ENCODE assay signal across 14 cellular contexts in genomic region chr16:74437-75318, GRCh38. TPM values are rescaled to one million over a fixed set of nuclear protein-coding genes. Genes with fewer than 3 reads are reported as not detected.
DNase-seq lines count a peak whose midpoint lies in the region; ATAC-seq, FAIRE-seq and TF ChIP-seq lines count a peak whose summit lies in the region.
"Had no signal": no experiment of that assay in that cellular context is flagged by ENCODE, and none has a peak within 500 bp of the region (broad histone marks: within the 10 kb centered on the region; RNA-seq: fewer than 3 reads in every experiment).

No MANE protein-coding gene starts in this region.

- POLR2A ChIA-PET in H1 (lab: Charles Lee; ENCODE audit: partially characterized antibody) = interaction anchor here (0.7 to 16.6 kb wide), 12 partner anchors 9 to 148 kb away, joined by 3 to 153 read pairs (median 4); partner anchors contain the start of genes POLR3K and SNRNP25

- peaks cover 5% of the 10 kb centered on the region for H3K36me3 ChIP-seq in left ventricle myocardium inferior
- H3K36me3 ChIP-seq in H1 (ENCODE audit: control insufficient read depth in 2 of 4, insufficient read depth in 4 of 4, low read length in 3 of 4) = no peaks in the 10 kb centered on the region
- no peaks in the 10 kb centered on the region for H3K36me3 ChIP-seq in ovary

- CTCF ChIA-PET in H1 (lab: Charles Lee; ENCODE audit: partially characterized antibody) = interaction anchor here (2.5 to 25.7 kb wide), 4 partner anchors 9 to 288 kb away, joined by 12 to 856 read pairs (median 434); partner anchors contain the start of genes MPG and RHBDF1

- H3K23ac ChIP-seq in H1 (ENCODE audit: insufficient read length) = no peak overlapping the region

- peak overlapping the region; percentile 72; the same call in 1 of the 2 replicates for H2BK20ac ChIP-seq in H1 (ENCODE audit: low read length)

- no peak overlapping the region for H3K4ac ChIP-seq in H1 (replicated peaks; ENCODE audit: insufficient read length, low read depth, low read length)

- no peak overlapping the region for H3K14ac ChIP-seq in H1 (ENCODE audit: insufficient read length)

- ATAC-seq in Right ventricle myocardium superior (ENCODE audit: poor library complexity) = no peak
- no peak for ATAC-seq in GM18498 (IDR thresholded peaks at IDR 0.05; ENCODE audit: unreplicated experiment)

- peaks cover 0 to 3% of the 10 kb centered on the region in 2 experiments for H4K20me1 ChIP-seq in H1 (replicated peaks in 1 of 2; ENCODE audit: control insufficient read depth in 1 of 2, insufficient read depth in 2 of 2, low read length in 2 of 2)

- H3K27ac ChIP-seq in left ventricle myocardium inferior (replicated peaks) = peak overlapping the region; percentile 96
- no peak overlapping the region for H3K27ac ChIP-seq in H1 (ENCODE audit: low read depth, low read length)
- peak overlapping the region; percentile 74 to 97 for H3K27ac ChIP-seq in ovary

- H2AK5ac ChIP-seq in H1 (ENCODE audit: low read depth, low read length) = no peak overlapping the region; the same call in 1 of the 2 replicates

- peaks cover 0 to 11% of the 10 kb centered on the region in 2 experiments; a peak in 1 of 4 replicates for H3K79me2 ChIP-seq in H1 (ENCODE audit: control insufficient read depth in 1 of 2, insufficient read depth in 2 of 2, low read length in 2 of 2)

- TF ChIP-seq CTCF in left ventricle myocardium inferior (IDR thresholded peaks at IDR 0.05; ENCODE audit: borderline replicate concordance) (no peak), H1 (IDR thresholded peaks at IDR 0.05; ENCODE audit: control extremely low read depth in 1 of 3, insufficient read depth in 1 of 3, low read depth in 1 of 3, low read length in 3 of 3) (no peak), ovary (IDR thresholded peaks at IDR 0.05) (no peak)

- FAIRE-seq in H1 (lab: Jason Lieb, UNC) = no peak
- FAIRE-seq: HTR-8/SVneo had no signal

- peak overlapping the region; percentile 82 for H2BK120ac ChIP-seq in H1 (replicated peaks; ENCODE audit: low read depth, low read length)

- no peak overlapping the region for H2AFZ ChIP-seq in H1 (ENCODE audit: low read length)

- H3K27me3 ChIP-seq in left ventricle myocardium inferior (ENCODE audit: low read depth) (no peaks in the 10 kb centered on the region), H1 (replicated peaks in 1 of 4; ENCODE audit: control insufficient read depth in 3 of 4, extremely low read depth in 1 of 4, insufficient read depth in 3 of 4, low read length in 3 of 4) (peaks cover 0 to 4% (median 3%) of the 10 kb centered on the region in 4 experiments; a peak in 3 of 7 replicates), ovary (no peaks in the 10 kb centered on the region)

- TF ChIP-seq POLR2A in H1 (IDR thresholded peaks at IDR 0.05; ENCODE audit: control extremely low read depth in 1 of 2, low read depth in 2 of 2, low read length in 2 of 2) (no peak), ovary (IDR thresholded peaks at IDR 0.05) (no peak)

- no peak for TF ChIP-seq EP300 in H1 (IDR thresholded peaks at IDR 0.05; ENCODE audit: borderline replicate concordance in 1 of 2, low read depth in 2 of 2, low read length in 2 of 2)
- no peak for TF ChIP-seq EP300 in ovary (IDR thresholded peaks at IDR 0.05)

- H2BK5ac ChIP-seq in H1 (ENCODE audit: low read depth, low read length) = peak overlapping the region; percentile 76; the same call in 1 of the 2 replicates

- DNase-seq in left ventricle myocardium inferior (no peak), Right ventricle myocardium superior (no peak), H1 (ENCODE audit: low read depth in 1 of 2, low spot score in 2 of 2) (no peak), ovary (no peak), NCI-H345 treated with DMSO at 0.1 percent for 48 hours (lab: John Stamatoyannopoulos, UW; ENCODE audit: unreplicated experiment) (no peak), SKM-1 (lab: John Stamatoyannopoulos, UW; ENCODE audit: unreplicated experiment) (no peak), medulla oblongata (ENCODE audit: extremely low spot score) (no peak)
- DNase-seq: activated CD4-positive, alpha-beta memory T cell treated with anti-CD3 and anti-CD28 coated beads for 36 hours; effector CD8-positive, alpha-beta T cell; GDM1; NCI-H1436 treated with DMSO at 0.1 percent for 48 hours; T-helper 2 cell had no signal

- H2BK12ac ChIP-seq in H1 (ENCODE audit: low read depth, low read length) = peak overlapping the region; percentile 100; the same call in 1 of the 2 replicates

- H3K4me1 ChIP-seq in left ventricle myocardium inferior (peaks cover 94% of the 10 kb centered on the region), H1 (replicated peaks in 1 of 4; ENCODE audit: control insufficient read depth in 3 of 4, insufficient read depth in 4 of 4, low read length in 3 of 4) (peaks cover 9 to 71% (median 50%) of the 10 kb centered on the region in 4 experiments), ovary (ENCODE audit: insufficient read depth) (peaks cover 45% of the 10 kb centered on the region)

- peaks cover 24% of the 10 kb centered on the region; the same call in 1 of the 2 replicates for H3K23me2 ChIP-seq in H1 (ENCODE audit: low read depth, low read length)

- peak overlapping the region; percentile 94 for H4K91ac ChIP-seq in H1 (replicated peaks; ENCODE audit: insufficient read length, low read length)

- peak overlapping the region; percentile 46; the same call in 1 of the 2 replicates for H2BK15ac ChIP-seq in H1 (ENCODE audit: low read length)

- peak overlapping the region; percentile 88 for H3K4me3 ChIP-seq in left ventricle myocardium inferior
- H3K4me3 ChIP-seq in H1 (ENCODE audit: extremely low read depth in 1 of 4, insufficient read depth in 2 of 4, low read depth in 3 of 4, low read length in 4 of 4) = no peak overlapping the region
- H3K4me3 ChIP-seq in ovary = no peak overlapping the region

- H3K9me3 ChIP-seq in left ventricle myocardium inferior (replicated peaks) (no peaks in the 10 kb centered on the region), H1 (ENCODE audit: insufficient read depth in 2 of 2, low read depth in 1 of 2, low read length in 1 of 2) (no peaks in the 10 kb centered on the region), ovary (no peaks in the 10 kb centered on the region)

- H3K4me2 ChIP-seq in H1 (ENCODE audit: insufficient read depth in 1 of 2, low read depth in 2 of 2, low read length in 2 of 2) = peak overlapping the region in 1 of 2 experiments; percentile 28; a peak in 2 of 4 replicates

- H3K18ac ChIP-seq in H1 (ENCODE audit: extremely low read depth, low read length) = peak overlapping the region; percentile 67

- no peak overlapping the region for H4K5ac ChIP-seq in H1 (ENCODE audit: insufficient read length, low read depth, low read length)

- peaks cover 3% of the 10 kb centered on the region; the same call in 1 of the 2 replicates for H3K79me1 ChIP-seq in H1 (ENCODE audit: low read depth, low read length)

- no peak overlapping the region for H3K9ac ChIP-seq in H1 (replicated peaks in 1 of 4; ENCODE audit: extremely low read depth in 1 of 4, low read depth in 3 of 4, low read length in 3 of 4)

- 76% methylated on average over 21 of the region's 22 CpGs; no CpG with 5 or more reads in 1 of the 2 experiments for WGBS in H1 (ENCODE audit: extremely low coverage in 1 of 2, insufficient coverage in 1 of 2, insufficient read length in 1 of 2, insufficient replicate concordance in 2 of 2, low coverage in 1 of 2, low lambda C conversion rate in 2 of 2, missing lambda C conversion rate in 1 of 2), 2 experiments
- 81 to 84% (median 82%) methylated on average over 22 of the region's 22 CpGs for WGBS in ovary, 3 donors

- TF ChIP-seq RAD21 in H1 (IDR thresholded peaks at IDR 0.05 in 1 of 2, conservative IDR thresholded peaks at IDR 0.05 in 1 of 2; ENCODE audit: low read depth in 2 of 2, low read length in 2 of 2) = 0 out of 4 replicates have a peak, but pooled peaks of 1 of the 2 experiments have one; percentile 9

- intact Hi-C loops in left ventricle myocardium inferior (cut with micrococcal nuclease) (no loop called here), Right ventricle myocardium superior (cut with DNase I) (no loop called here), ovary (cut with DNase I) (no loop called here)

- H4K8ac ChIP-seq in H1 (ENCODE audit: extremely low read depth, insufficient read depth, low read length) = peak overlapping the region; percentile 41

- H3K56ac ChIP-seq in H1 (replicated peaks; ENCODE audit: insufficient read length, low read depth, low read length) = no peak overlapping the region

RNA-seq across cellular contexts. Expression of gene RHBDF1, which starts 2.2 kb away (rescaled TPM):
- total RNA-seq in left ventricle myocardium inferior (24.4 TPM), Right ventricle myocardium superior (16.6 TPM), ovary (10 to 100 TPM; 22.6 to 76.0 (median 49.2) TPM)
- total RNA-seq in H1 (2021; fragmentation: NEBNext Ultra II Directional; extraction: Animal tissue kit (Norgen Biotek cat#: 25700)) = 32.5 and 37.4 TPM in 2 replicates
- polyA plus RNA-seq in H1 (2011; rRNA removed) (51.6 and 76.9 TPM in 2 replicates), ovary (10 to 100 TPM; 10.9 to 52.8 TPM)
- 45.9 TPM for polyA plus RNA-seq in H1 (2011; cell fraction: cytosol; rRNA removed)
- 462 TPM for polyA plus RNA-seq in H1 (2011; cell fraction: nucleus; rRNA removed)
- polyA plus RNA-seq in H1 (2012, experiment 1 of 2) = 29.1 to 43.2 TPM (median 40.3 TPM) in 4 replicates
- polyA plus RNA-seq in H1 (2012, experiment 2 of 2) = 31.7 TPM
- 41.3 TPM for polyA plus RNA-seq in H1 (2013, experiment 1 of 2)
- 37.4 TPM for polyA plus RNA-seq in H1 (2013, experiment 2 of 2)
- 21.8 and 30.8 TPM in 2 replicates for polyA minus RNA-seq in H1 (2011; rRNA and poly(A)+ RNA removed)
- 18.2 TPM for polyA minus RNA-seq in H1 (2011; cell fraction: cytosol; rRNA and poly(A)+ RNA removed)
- 49.7 TPM for polyA minus RNA-seq in H1 (2011; cell fraction: nucleus; rRNA and poly(A)+ RNA removed)

RNA-seq across cellular contexts. Expression of gene MPG, which starts 3.3 kb away (rescaled TPM):
- total RNA-seq in left ventricle myocardium inferior (44.5 TPM), Right ventricle myocardium superior (31.6 TPM), ovary (10 to 100 TPM; 42.5 to 90.9 (median 48.4) TPM)
- 35.8 and 37.6 TPM in 2 replicates for total RNA-seq in H1 (2021; fragmentation: NEBNext Ultra II Directional; extraction: Animal tissue kit (Norgen Biotek cat#: 25700))
- polyA plus RNA-seq in H1 (2011; rRNA removed) (83.7 and 107 TPM in 2 replicates), ovary (10 to 100 TPM in 1 of 2 donors, under 1 TPM in 1; 0.60 to 68.4 TPM)
- polyA plus RNA-seq in H1 (2011; cell fraction: cytosol; rRNA removed) = 62.4 TPM
- 62.1 TPM for polyA plus RNA-seq in H1 (2011; cell fraction: nucleus; rRNA removed)
- polyA plus RNA-seq in H1 (2012, experiment 1 of 2) = 28.1 to 43.9 TPM (median 40.6 TPM) in 4 replicates
- polyA plus RNA-seq in H1 (2012, experiment 2 of 2) = 59.4 TPM
- polyA plus RNA-seq in H1 (2013, experiment 1 of 2) = 57.3 TPM
- 56.6 TPM for polyA plus RNA-seq in H1 (2013, experiment 2 of 2)
- polyA minus RNA-seq in H1 (2011; rRNA and poly(A)+ RNA removed) = 7.2 and 9.8 TPM in 2 replicates
- polyA minus RNA-seq in H1 (2011; cell fraction: cytosol; rRNA and poly(A)+ RNA removed) = 31.9 TPM
- polyA minus RNA-seq in H1 (2011; cell fraction: nucleus; rRNA and poly(A)+ RNA removed) = 21.6 TPM

RNA-seq across cellular contexts. Expression of gene SNRNP25, which starts 21.1 kb away (rescaled TPM):
- total RNA-seq in left ventricle myocardium inferior (71.2 TPM), Right ventricle myocardium superior (79.9 TPM), ovary (10 to 100 TPM; 12.8 to 27.8 (median 23.7) TPM)
- total RNA-seq in H1 (2021; fragmentation: NEBNext Ultra II Directional; extraction: Animal tissue kit (Norgen Biotek cat#: 25700)) = 49.6 and 58.4 TPM in 2 replicates
- polyA plus RNA-seq in H1 (2011; rRNA removed) (45.2 and 53.0 TPM in 2 replicates), ovary (10 to 100 TPM; 26.9 to 35.7 TPM)
- 75.6 TPM for polyA plus RNA-seq in H1 (2011; cell fraction: cytosol; rRNA removed)
- polyA plus RNA-seq in H1 (2011; cell fraction: nucleus; rRNA removed) = 48.5 TPM
- 62.8 to 118 TPM (median 92.7 TPM) in 4 replicates for polyA plus RNA-seq in H1 (2012, experiment 1 of 2)
- polyA plus RNA-seq in H1 (2012, experiment 2 of 2) = 122 TPM
- 52.3 TPM for polyA plus RNA-seq in H1 (2013, experiment 1 of 2)
- 51.6 TPM for polyA plus RNA-seq in H1 (2013, experiment 2 of 2)
- polyA minus RNA-seq in H1 (2011; rRNA and poly(A)+ RNA removed) = 20.7 and 26.8 TPM in 2 replicates
- 21.7 TPM for polyA minus RNA-seq in H1 (2011; cell fraction: cytosol; rRNA and poly(A)+ RNA removed)
- polyA minus RNA-seq in H1 (2011; cell fraction: nucleus; rRNA and poly(A)+ RNA removed) = 18.0 TPM

RNA-seq across cellular contexts. Expression of gene POLR3K, which starts 21.3 kb away (rescaled TPM):
- 11.7 TPM for total RNA-seq in left ventricle myocardium inferior
- total RNA-seq in Right ventricle myocardium superior = 11.1 TPM
- 45.4 and 49.6 TPM in 2 replicates for total RNA-seq in H1 (2021; fragmentation: NEBNext Ultra II Directional; extraction: Animal tissue kit (Norgen Biotek cat#: 25700))
- 76.5 and 80.5 TPM in 2 replicates for polyA plus RNA-seq in H1 (2011; rRNA removed)
- 82.5 TPM for polyA plus RNA-seq in H1 (2011; cell fraction: cytosol; rRNA removed)
- 52.0 TPM for polyA plus RNA-seq in H1 (2011; cell fraction: nucleus; rRNA removed)
- 55.4 to 63.9 TPM (median 58.6 TPM) in 4 replicates for polyA plus RNA-seq in H1 (2012, experiment 1 of 2)
- polyA plus RNA-seq in H1 (2012, experiment 2 of 2) = 25.1 TPM
- polyA plus RNA-seq in H1 (2013, experiment 1 of 2) = 41.3 TPM
- 43.7 TPM for polyA plus RNA-seq in H1 (2013, experiment 2 of 2)
- polyA minus RNA-seq in H1 (2011; rRNA and poly(A)+ RNA removed) = 44.6 and 52.4 TPM in 2 replicates
- 25.0 TPM for polyA minus RNA-seq in H1 (2011; cell fraction: cytosol; rRNA and poly(A)+ RNA removed)
- 17.7 TPM for polyA minus RNA-seq in H1 (2011; cell fraction: nucleus; rRNA and poly(A)+ RNA removed)
- total RNA-seq in ovary = 10 to 100 TPM in 3 of 7 donors, 1 to 10 TPM in 4; 3.7 to 11.0 (median 9.9) TPM
- polyA plus RNA-seq in ovary = 10 to 100 TPM in 1 of 2 donors, 1 to 10 TPM in 1; 9.4 to 11.9 TPM
